ENCODE assay signal across 8 cellular contexts in the genomic region with DNA sequence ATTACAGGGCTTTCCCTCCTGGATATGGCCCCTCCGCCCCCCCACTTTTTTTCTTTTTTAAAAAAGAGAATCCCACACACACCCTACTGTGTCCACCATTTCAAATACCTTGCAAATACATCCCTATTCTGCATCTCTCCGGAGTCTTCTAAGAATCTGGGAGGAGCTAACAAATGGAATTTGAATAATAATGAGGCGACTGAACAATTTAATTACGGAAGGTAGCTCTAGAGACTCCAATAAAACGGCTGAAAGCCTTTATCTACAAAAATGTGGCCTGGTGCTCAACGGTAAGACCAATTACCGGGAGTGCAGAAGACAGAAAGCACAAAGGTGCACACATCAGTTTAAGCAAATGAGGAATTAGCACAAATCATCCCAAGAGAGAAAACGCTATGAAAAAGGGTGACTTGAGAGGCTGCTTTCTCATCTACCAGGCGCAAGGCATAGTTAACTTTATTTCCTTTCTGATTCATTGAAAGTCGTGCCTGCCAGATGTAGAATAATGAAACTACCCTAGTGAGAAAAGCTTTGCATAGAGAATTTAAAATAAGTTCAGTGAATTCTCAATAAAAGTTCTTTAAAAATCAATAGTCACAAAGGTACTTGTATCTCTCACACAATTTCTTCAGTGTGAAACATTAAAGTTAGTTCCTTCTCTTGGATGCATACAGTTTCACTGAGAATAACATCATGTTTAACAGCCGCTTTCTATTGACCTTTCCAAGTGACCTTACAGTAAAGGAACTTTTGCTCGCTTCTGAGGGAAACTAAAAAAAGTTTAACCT. TPM values are rescaled to one million over a fixed set of nuclear protein-coding genes. Genes with fewer than 3 reads are reported as not detected.
A peak's percentile ranks its signal among the peaks of the same experiment; 100 is the strongest.
DNase-seq lines count a peak whose midpoint lies in the region; ATAC-seq and TF ChIP-seq lines count a peak whose summit lies in the region.

No MANE protein-coding gene starts in this region.

- TF ChIP-seq POLR2A in suprapubic skin (IDR thresholded peaks at IDR 0.05): no peak

- H3K4me1 Mint-ChIP-seq in activated CD4-positive, alpha-beta T cell treated with anti-CD3 and anti-CD28 coated beads for 36 hours: peaks cover 20% of the 10 kb centered on the region
- peaks cover 20 to 23% (median 22%) of the 10 kb centered on the region in 3 donors for H3K4me1 Mint-ChIP-seq in T-cell

- H3K27me3 ChIP-seq in iPS-18a (ENCODE audit: control insufficient read depth, insufficient read depth, low read length) (peaks cover 25% of the 10 kb centered on the region), suprapubic skin (no peaks in the 10 kb centered on the region)

- H3K27ac Mint-ChIP-seq in activated CD4-positive, alpha-beta T cell treated with anti-CD3 and anti-CD28 coated beads for 36 hours: peak overlapping the region; percentile 70
- peak overlapping the region; percentile 52 to 77 for H3K27ac Mint-ChIP-seq in T-cell

- peaks cover 1% of the 10 kb centered on the region for H3K27me3 Mint-ChIP-seq in activated CD4-positive, alpha-beta T cell treated with anti-CD3 and anti-CD28 coated beads for 36 hours
- H3K27me3 Mint-ChIP-seq in T-cell: peaks cover 4 to 18% of the 10 kb centered on the region in 2 donors

- CTCF ChIA-PET in activated CD4-positive, alpha-beta T cell treated with anti-CD3 and anti-CD28 coated beads for 36 hours (lab: Charles Lee): interaction anchor here (0.6 to 3.1 kb wide), 6 partner anchors 13 to 427 kb away, joined by 3 to 16 read pairs (median 3); a partner anchor contains a TSS
- CTCF ChIA-PET in T-cell (lab: Charles Lee): interaction anchor here (0.5 to 2.1 kb wide), 6 partner anchors 22 to 447 kb away, joined by 3 to 7 read pairs (median 4); a partner anchor contains a TSS

- H3K36me3 Mint-ChIP-seq in activated CD4-positive, alpha-beta T cell treated with anti-CD3 and anti-CD28 coated beads for 36 hours (ENCODE audit: low read depth): no peaks in the 10 kb centered on the region
- H3K36me3 Mint-ChIP-seq in T-cell: no peaks in the 10 kb centered on the region

- no peaks in the 10 kb centered on the region for H3K9me3 ChIP-seq in iPS-18a (ENCODE audit: control insufficient read depth, low read depth, low read length)
- no peaks in the 10 kb centered on the region for H3K9me3 ChIP-seq in suprapubic skin

- peak overlapping the region; percentile 80 for H3K4me3 ChIP-seq in iPS-18a (ENCODE audit: low read length)
- H3K4me3 ChIP-seq in suprapubic skin: peak overlapping the region; percentile 79

- H3K4me1 ChIP-seq in iPS-18a (ENCODE audit: control insufficient read depth, low read depth, low read length) (peaks cover 49% of the 10 kb centered on the region), suprapubic skin (peaks cover 25% of the 10 kb centered on the region)

- intact Hi-C loops in activated CD4-positive, alpha-beta T cell treated with anti-CD3 and anti-CD28 coated beads for 36 hours (cut with DNase I, micrococcal nuclease): loop anchor here (1.0 to 5.0 kb wide), 6 partner anchors 38 to 1177 kb away; a partner anchor contains a TSS

- WGBS in suprapubic skin: 37% methylated on average over 12 of the region's 12 CpGs

- H3K9me3 Mint-ChIP-seq in activated CD4-positive, alpha-beta T cell treated with anti-CD3 and anti-CD28 coated beads for 36 hours (ENCODE audit: low read depth): no peaks in the 10 kb centered on the region
- no peaks in the 10 kb centered on the region for H3K9me3 Mint-ChIP-seq in T-cell

- peak overlapping the region; percentile 37 for H3K9ac ChIP-seq in iPS-18a (ENCODE audit: low read length)

- no peak for TF ChIP-seq CTCF in suprapubic skin (IDR thresholded peaks at IDR 0.05)

- H3K4me3 Mint-ChIP-seq in activated CD4-positive, alpha-beta T cell treated with anti-CD3 and anti-CD28 coated beads for 36 hours: peak overlapping the region; percentile 76
- peak overlapping the region; percentile 80 to 95 (median 84) for H3K4me3 Mint-ChIP-seq in T-cell

- no peak for TF ChIP-seq EP300 in suprapubic skin (IDR thresholded peaks at IDR 0.05)

- H3K36me3 ChIP-seq in iPS-18a (ENCODE audit: control insufficient read depth, low read depth, low read length): no peaks in the 10 kb centered on the region
- H3K36me3 ChIP-seq in suprapubic skin: no peaks in the 10 kb centered on the region

- POLR2A ChIA-PET in activated CD4-positive, alpha-beta T cell treated with anti-CD3 and anti-CD28 coated beads for 36 hours (lab: Charles Lee): no interaction called here
- POLR2A ChIA-PET in T-cell (lab: Charles Lee): no interaction called here

- peak; percentile 31 for ATAC-seq in activated CD4-positive, alpha-beta T cell treated with anti-CD3 and anti-CD28 coated beads for 36 hours
- ATAC-seq in T-cell (replicated peaks in 1 of 4) (no peak), GM21381 (IDR thresholded peaks at IDR 0.05; ENCODE audit: unreplicated experiment) (no peak)

- H3K27ac ChIP-seq in iPS-18a (ENCODE audit: low read length) (no peak overlapping the region), suprapubic skin (peak overlapping the region; percentile 80)

- DNase-seq in activated CD4-positive, alpha-beta T cell treated with anti-CD3 and anti-CD28 coated beads for 36 hours: no peak
- no peak for DNase-seq in activated CD4-positive, alpha-beta T cell treated with anti-CD3 and anti-CD28 coated beads, Interleukin-2, amount 50 U/mL, for 1 hour
- no peak for DNase-seq in T-cell
- DNase-seq in suprapubic skin (ENCODE audit: low spot score in 2 of 2): no peak
- no peak for DNase-seq in NCI-H345 treated with DMSO at 0.1 percent for 48 hours (lab: John Stamatoyannopoulos, UW; ENCODE audit: unreplicated experiment)
- no peak for DNase-seq in cortex of kidney (lab: John Stamatoyannopoulos, UW)

RNA-seq across cellular contexts. Expression of a gene that starts 1.6 kb away (rescaled TPM):
- 10 to 100 TPM; 19.6 to 20.1 TPM for total RNA-seq in activated CD4-positive, alpha-beta T cell treated with anti-CD3 and anti-CD28 coated beads for 36 hours
- total RNA-seq in T-cell (1 to 10 TPM; 2.3 to 4.9 (median 4.6) TPM), suprapubic skin (10 to 100 TPM; 13.7 to 24.3 (median 17.9) TPM)

RNA-seq across cellular contexts. Expression of a gene that starts 22.5 kb away (rescaled TPM):
- 1 to 10 TPM; 2.8 to 2.9 TPM for total RNA-seq in activated CD4-positive, alpha-beta T cell treated with anti-CD3 and anti-CD28 coated beads for 36 hours
- 1 to 10 TPM; 3.0 to 8.4 (median 5.3) TPM for total RNA-seq in T-cell
- 1 to 10 TPM; 3.4 to 6.9 (median 5.4) TPM for total RNA-seq in suprapubic skin

RNA-seq across cellular contexts. Expression of a gene that starts 57.9 kb away (rescaled TPM):
- 10 to 100 TPM; 18.7 to 21.7 TPM for total RNA-seq in activated CD4-positive, alpha-beta T cell treated with anti-CD3 and anti-CD28 coated beads for 36 hours
- 10 to 100 TPM; 14.6 to 24.1 (median 22.6) TPM for total RNA-seq in T-cell
- 10 to 100 TPM; 18.7 to 26.1 (median 20.6) TPM for total RNA-seq in suprapubic skin
